ENCODE assay signal across 13 cellular contexts in genomic region chr11:76791861-76792260, GRCh38. TPM values are rescaled to one million over a fixed set of nuclear protein-coding genes. Genes with fewer than 3 reads are reported as not detected.
DNase-seq lines count a peak whose midpoint lies in the region; ATAC-seq and TF ChIP-seq lines count a peak whose summit lies in the region.
"Had no signal": no experiment of that assay in that cellular context is flagged by ENCODE, and none has a peak within 500 bp of the region (broad histone marks: within the 10 kb centered on the region; RNA-seq: fewer than 3 reads in every experiment).

No MANE protein-coding gene starts in this region.

- no peaks in the 10 kb centered on the region for H3K9me3 ChIP-seq in SK-N-MC (ENCODE audit: low read depth, low read length)
- no peaks in the 10 kb centered on the region for H3K9me3 ChIP-seq in esophagus squamous epithelium
- no peaks in the 10 kb centered on the region for H3K9me3 ChIP-seq in sigmoid colon
- H3K9me3 ChIP-seq: colonic mucosa, right atrium auricular region had no signal

- peaks cover 69 to 100% (median 74%) of the 10 kb centered on the region in 3 donors for H3K4me1 ChIP-seq in esophagus squamous epithelium
- H3K4me1 ChIP-seq in sigmoid colon = peaks cover 0 to 13% (median 0%) of the 10 kb centered on the region in 4 donors

- peak overlapping the region; percentile 36; the same call in 1 of the 2 replicates for H3K27ac ChIP-seq in SK-N-MC
- H3K27ac ChIP-seq in esophagus squamous epithelium = peak overlapping the region; percentile 41 to 99 (median 68)
- H3K27ac ChIP-seq in sigmoid colon = no peak overlapping the region
- H3K27ac ChIP-seq: colonic mucosa, right atrium auricular region had no signal

- intact Hi-C loops in esophagus squamous epithelium (cut with DNase I) (no loop called here), sigmoid colon (cut with DNase I) (no loop called here)

- H3K9ac ChIP-seq in SK-N-MC (ENCODE audit: insufficient read length) = no peak overlapping the region

- H3K27me3 ChIP-seq in esophagus squamous epithelium = no peaks in the 10 kb centered on the region
- H3K27me3 ChIP-seq in sigmoid colon = no peaks in the 10 kb centered on the region
- H3K27me3 ChIP-seq: colonic mucosa, right atrium auricular region had no signal

- WGBS in esophagus squamous epithelium, 2 donors = 33 to 47% methylated on average over 3 to 6 of the region's 6 CpGs
- WGBS in sigmoid colon, 2 donors = 85 to 89% methylated on average over 6 of the region's 6 CpGs

- no peak for ATAC-seq in HG03432 (IDR thresholded peaks at IDR 0.05; ENCODE audit: unreplicated experiment)

- no peak for TF ChIP-seq POLR2A in esophagus squamous epithelium (IDR thresholded peaks at IDR 0.05)
- TF ChIP-seq POLR2A in sigmoid colon (IDR thresholded peaks at IDR 0.05) = no peak

- no peak for TF ChIP-seq CTCF in esophagus squamous epithelium (IDR thresholded peaks at IDR 0.05)
- no peak for TF ChIP-seq CTCF in sigmoid colon (IDR thresholded peaks at IDR 0.05)

- no peak for TF ChIP-seq EP300 in sigmoid colon (IDR thresholded peaks at IDR 0.05)

- no peaks in the 10 kb centered on the region; the same call in 1 of the 2 replicates for H3K36me3 ChIP-seq in SK-N-MC (ENCODE audit: insufficient read depth, low read length)
- peaks cover 4 to 25% (median 5%) of the 10 kb centered on the region in 3 donors for H3K36me3 ChIP-seq in esophagus squamous epithelium
- no peaks in the 10 kb centered on the region for H3K36me3 ChIP-seq in sigmoid colon
- H3K36me3 ChIP-seq: colonic mucosa had no signal

- H3K4me3 ChIP-seq in SK-N-MC (no peak overlapping the region), esophagus squamous epithelium (peak overlapping the region in 1 of 4 donors; percentile 15), sigmoid colon (no peak overlapping the region)
- H3K4me3 ChIP-seq: colonic mucosa, right atrium auricular region had no signal

- DNase-seq in GM03348 (ENCODE audit: low spot score) (peak; percentile 27), SK-N-MC (ENCODE audit: low read depth, low spot score) (no peak), esophagus squamous epithelium (lab: John Stamatoyannopoulos, UW) (no peak), sigmoid colon (peak; percentile 71), foreskin melanocyte (no peak), HuH-7 (ENCODE audit: low spot score) (no peak), NCI-H146 (lab: John Stamatoyannopoulos, UW) (no peak)
- DNase-seq: colonic mucosa, DMS53, midbrain, NCI-H2171 treated with DMSO at 0.1 percent for 48 hours had no signal

RNA-seq across cellular contexts. Expression of gene TSKU, which starts 8.7 kb away (rescaled TPM):
- total RNA-seq in esophagus squamous epithelium = 10 to 100 TPM; 51.4 to 95.9 (median 88.4) TPM
- total RNA-seq in sigmoid colon = 10 to 100 TPM; 12.8 to 20.8 (median 20.4) TPM
- polyA plus RNA-seq in sigmoid colon = 10 to 100 TPM; 16.2 to 24.6 (median 23.4) TPM

Comparison
In these comparisons a context has a peak if more than half of its experiments do, and no peak if none do; other contexts are left out.
1. DNase-seq: peak in GM03348 (single experiment) and sigmoid colon (single experiment); none in SK-N-MC (single experiment), esophagus squamous epithelium (single experiment), foreskin melanocyte (single experiment), HuH-7 (single experiment) and NCI-H146 (single experiment).
2. H3K27ac ChIP-seq: peak in SK-N-MC (single experiment) and esophagus squamous epithelium (4 of 4); none in sigmoid colon (0 of 4).